Comparison of ENCODE assay signal across 24 cellular contexts in the genomic region with DNA sequence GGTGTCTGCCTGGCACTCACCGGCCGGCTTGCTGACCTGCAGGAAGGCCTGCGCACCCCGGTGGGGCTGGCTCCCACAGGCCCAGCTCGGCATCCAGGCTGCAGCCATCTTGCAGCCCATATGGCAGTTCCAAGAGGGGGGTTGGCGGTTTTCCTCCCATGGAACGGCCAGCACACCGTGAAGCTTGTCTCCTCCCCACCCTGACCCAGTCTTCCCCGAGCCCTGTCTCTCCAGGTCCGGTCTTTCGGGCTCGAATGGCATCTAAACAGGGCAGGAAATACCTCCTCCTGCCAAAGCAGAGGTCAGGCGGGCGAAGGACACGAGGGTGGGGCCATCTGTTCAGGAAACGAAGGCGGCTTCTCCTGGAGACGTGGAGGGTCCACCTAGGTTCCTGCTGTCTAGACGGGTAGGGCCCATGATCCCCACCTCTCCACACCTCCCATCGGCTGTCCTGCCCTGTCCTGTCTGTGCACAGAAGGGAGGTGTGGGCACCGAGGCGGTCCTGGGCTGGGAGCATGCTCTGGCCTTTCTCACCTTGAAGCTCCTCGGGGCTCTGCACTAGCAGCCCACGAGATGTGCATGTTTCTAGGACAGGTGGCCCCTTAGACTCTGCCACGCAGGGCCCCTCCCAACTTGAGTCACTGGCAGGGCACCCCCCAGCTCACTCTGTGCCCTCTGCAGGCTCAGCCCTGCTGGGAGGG.
DNase-seq lines count a peak whose midpoint lies in the region; ATAC-seq, FAIRE-seq and TF ChIP-seq lines count a peak whose summit lies in the region.
"Had no signal": no experiment of that assay in that cellular context is flagged by ENCODE, and none has a peak within 500 bp of the region (broad histone marks: within the 10 kb centered on the region; RNA-seq: fewer than 3 reads in every experiment).

No MANE protein-coding gene starts in this region.

- H3K4me1 ChIP-seq in K562 (replicated peaks in 1 of 2; ENCODE audit: control insufficient read depth in 2 of 2, insufficient read depth in 2 of 2, low read length in 2 of 2) (peaks cover 0 to 33% of the 10 kb centered on the region in 2 experiments; a peak in 2 of 5 replicates), osteoblast (ENCODE audit: insufficient read depth, low read length) (no peaks in the 10 kb centered on the region)
- H3K4me1 ChIP-seq: neural progenitor cell, Peyer's patch, prostate gland had no signal

- no peak for TF ChIP-seq POLR2A in K562 (conservative IDR thresholded peaks at IDR 0.05)

- H4K20me1 ChIP-seq in K562 (replicated peaks; ENCODE audit: control insufficient read depth, insufficient read depth, low read length) (peaks cover 7% of the 10 kb centered on the region), osteoblast (ENCODE audit: insufficient read depth, low read length) (peaks cover 13% of the 10 kb centered on the region)

- H3K27ac ChIP-seq in K562 (ENCODE audit: extremely low read depth, low read depth, low read length) (no peak overlapping the region), osteoblast (ENCODE audit: low read depth, low read length) (no peak overlapping the region)
- H3K27ac ChIP-seq: esophagus squamous epithelium, gastrocnemius medialis, neural progenitor cell, Peyer's patch, prostate gland had no signal

- no peak overlapping the region for H2AFZ ChIP-seq in K562 (ENCODE audit: low read depth, low read length)
- H2AFZ ChIP-seq in osteoblast (ENCODE audit: low read length) = no peak overlapping the region
- H2AFZ ChIP-seq: neural progenitor cell had no signal

- no peak for DNase-seq in activated CD4-positive, alpha-beta T cell treated with anti-CD3 and anti-CD28 coated beads for 36 hours
- no peak for DNase-seq in activated CD4-positive, alpha-beta T cell treated with anti-CD3 and anti-CD28 coated beads, Interleukin-2, amount 10 ng/mL, durations not matched to agents 7 days and 5 days
- DNase-seq in G401 (ENCODE audit: low spot score) = peak; percentile 71
- DNase-seq in K562 (ENCODE audit: extremely low read depth in 1 of 4, low spot score in 3 of 4) = no peak
- DNase-seq in osteoblast (ENCODE audit: insufficient read length, low spot score, missing footprints) = peak; percentile 34
- DNase-seq in NCI-H1092 treated with DMSO at 0.1 percent for 48 hours (lab: John Stamatoyannopoulos, UW) = no peak
- no peak for DNase-seq in SKM-1 treated with dmso at 0.1 percent for 144 hours (lab: John Stamatoyannopoulos, UW; ENCODE audit: unreplicated experiment)
- no peak for DNase-seq in DMS153 treated with DMSO at 0.1 percent for 48 hours (lab: John Stamatoyannopoulos, UW; ENCODE audit: unreplicated experiment)
- DNase-seq: 8988T; AML-193; COR-L47; effector memory CD8-positive, alpha-beta T cell; esophagus squamous epithelium; hypothalamus; NCI-H1417 treated with DMSO at 0.1 percent for 48 hours; NCI-H446; Peyer's patch; SW 1271 had no signal

- no peak for TF ChIP-seq CTCF in K562 (IDR thresholded peaks at IDR 0.05 in 2 of 3, conservative IDR thresholded peaks at IDR 0.05 in 1 of 3; ENCODE audit: insufficient read depth in 2 of 3, low read depth in 1 of 3, low read length in 3 of 3)
- TF ChIP-seq CTCF in osteoblast (IDR thresholded peaks at IDR 0.05; ENCODE audit: extremely low read depth, low read depth, low read length) = no peak

- no peak overlapping the region for H3K4me2 ChIP-seq in K562 (ENCODE audit: insufficient read depth, low read length)
- no peak overlapping the region for H3K4me2 ChIP-seq in osteoblast (ENCODE audit: insufficient read depth, low read length)
- H3K4me2 ChIP-seq: neural progenitor cell had no signal

- no peak for TF ChIP-seq EP300 in K562 (IDR thresholded peaks at IDR 0.05; ENCODE audit: low read length)

- H3K4me1 Mint-ChIP-seq in activated CD4-positive, alpha-beta T cell treated with anti-CD3 and anti-CD28 coated beads for 36 hours = no peaks in the 10 kb centered on the region
- H3K4me1 Mint-ChIP-seq in activated CD4-positive, alpha-beta T cell treated with anti-CD3 and anti-CD28 coated beads, Interleukin-2, amount 10 ng/mL, durations not matched to agents 7 days and 5 days = peaks cover 12% of the 10 kb centered on the region
- H3K4me1 Mint-ChIP-seq: neural progenitor cell had no signal

- H3K36me3 ChIP-seq in K562 (ENCODE audit: control insufficient read depth, insufficient read depth, low read length) = peaks cover 19% of the 10 kb centered on the region
- peaks cover 16% of the 10 kb centered on the region for H3K36me3 ChIP-seq in osteoblast (ENCODE audit: insufficient read depth, low read length)
- H3K36me3 ChIP-seq: neural progenitor cell had no signal

- H3K4me3 ChIP-seq in K562 = no peak overlapping the region
- H3K4me3 ChIP-seq in osteoblast (ENCODE audit: insufficient read depth, low read length) = no peak overlapping the region
- H3K4me3 ChIP-seq: esophagus squamous epithelium, gastrocnemius medialis, lung, neural progenitor cell, Peyer's patch, prostate gland had no signal

- no peaks in the 10 kb centered on the region for H3K9me1 ChIP-seq in K562 (ENCODE audit: control insufficient read depth, insufficient read depth, low read length)

- H3K9me3 Mint-ChIP-seq in activated CD4-positive, alpha-beta T cell treated with anti-CD3 and anti-CD28 coated beads for 36 hours (ENCODE audit: low read depth) = peaks cover 2% of the 10 kb centered on the region
- peaks cover 19% of the 10 kb centered on the region for H3K9me3 Mint-ChIP-seq in activated CD4-positive, alpha-beta T cell treated with anti-CD3 and anti-CD28 coated beads, Interleukin-2, amount 10 ng/mL, durations not matched to agents 7 days and 5 days

- no TSS peak for BruUV-seq in K562 (replicated peaks; lab: Mats Ljungman, UMichigan)

- CTCF ChIA-PET in activated CD4-positive, alpha-beta T cell treated with anti-CD3 and anti-CD28 coated beads for 36 hours (lab: Charles Lee) = interaction anchor here (0.7 kb wide), 1 partner anchor 907 kb away, joined by 3 read pairs; no protein-coding TSS in a partner anchor
- CTCF ChIA-PET in activated CD4-positive, alpha-beta T cell treated with anti-CD3 and anti-CD28 coated beads, Interleukin-2, amount 10 ng/mL, durations not matched to agents 7 days and 5 days (lab: Charles Lee) = interaction anchor here (1.4 kb wide), 1 partner anchor 14 kb away, joined by 3 read pairs; no protein-coding TSS in a partner anchor
- CTCF ChIA-PET in K562 (lab: Yijun Ruan, JAX; ENCODE audit: low intra/inter-chr PET ratio) = no interaction called here

- no peaks in the 10 kb centered on the region for H3K9me3 ChIP-seq in K562 (replicated peaks; ENCODE audit: control insufficient read depth, insufficient read depth, low read depth, low read length)
- no peaks in the 10 kb centered on the region for H3K9me3 ChIP-seq in osteoblast (ENCODE audit: low read depth, low read length)
- H3K9me3 ChIP-seq: esophagus squamous epithelium, gastrocnemius medialis, Peyer's patch, prostate gland had no signal

- H3K36me3 Mint-ChIP-seq in activated CD4-positive, alpha-beta T cell treated with anti-CD3 and anti-CD28 coated beads for 36 hours (ENCODE audit: low read depth) = peaks cover 13% of the 10 kb centered on the region
- peaks cover 15% of the 10 kb centered on the region for H3K36me3 Mint-ChIP-seq in activated CD4-positive, alpha-beta T cell treated with anti-CD3 and anti-CD28 coated beads, Interleukin-2, amount 10 ng/mL, durations not matched to agents 7 days and 5 days (ENCODE audit: low read depth)

- intact Hi-C loops in activated CD4-positive, alpha-beta T cell treated with anti-CD3 and anti-CD28 coated beads for 36 hours (cut with DNase I, micrococcal nuclease) = no loop called here
- intact Hi-C loops in K562 (cut with micrococcal nuclease) = no loop called here

- no peak for TF ChIP-seq RAD21 in K562 (CRISPR knock-in tag; conservative IDR thresholded peaks at IDR 0.05 in 1 of 2, IDR thresholded peaks at IDR 0.05 in 1 of 2)

- POLR2A ChIA-PET in activated CD4-positive, alpha-beta T cell treated with anti-CD3 and anti-CD28 coated beads for 36 hours (lab: Charles Lee) = no interaction called here
- POLR2A ChIA-PET in activated CD4-positive, alpha-beta T cell treated with anti-CD3 and anti-CD28 coated beads, Interleukin-2, amount 10 ng/mL, durations not matched to agents 7 days and 5 days (lab: Charles Lee) = no interaction called here
- POLR2A ChIA-PET in K562 (lab: Yijun Ruan, JAX) = interaction anchor here (0.8 to 1.3 kb wide), 4 partner anchors 10 to 28 kb away, joined by 3 to 6 read pairs (median 4); no protein-coding TSS in a partner anchor

- no peaks in the 10 kb centered on the region for H3K27me3 ChIP-seq in K562 (ENCODE audit: control insufficient read depth in 2 of 2, insufficient read depth in 2 of 2, low read length in 2 of 2)
- no peaks in the 10 kb centered on the region for H3K27me3 ChIP-seq in osteoblast (ENCODE audit: insufficient read depth, low read length)
- H3K27me3 ChIP-seq: esophagus squamous epithelium, gastrocnemius medialis, neural progenitor cell, Peyer's patch had no signal

- no peak overlapping the region for H3K4me3 Mint-ChIP-seq in activated CD4-positive, alpha-beta T cell treated with anti-CD3 and anti-CD28 coated beads for 36 hours
- H3K4me3 Mint-ChIP-seq in activated CD4-positive, alpha-beta T cell treated with anti-CD3 and anti-CD28 coated beads, Interleukin-2, amount 10 ng/mL, durations not matched to agents 7 days and 5 days = no peak overlapping the region
- H3K4me3 Mint-ChIP-seq: effector memory CD8-positive, alpha-beta T cell; neural progenitor cell had no signal

- 69% methylated on average over 21 of the region's 25 CpGs for WGBS in K562 (ENCODE audit: insufficient coverage, low coverage, missing lambda C conversion rate)

- no peaks in the 10 kb centered on the region for H3K79me2 ChIP-seq in K562 (ENCODE audit: control insufficient read depth, insufficient read depth, low read length)
- no peaks in the 10 kb centered on the region for H3K79me2 ChIP-seq in osteoblast (ENCODE audit: insufficient read depth, low read length)

- in situ Hi-C loops in G401 (cut with HindIII; ENCODE audit: low sequenced_read_pairs) = loop anchor here (10.0 kb wide), 1 partner anchor 62 kb away; no protein-coding TSS in a partner anchor
- in situ Hi-C loops in K562 (cut with MboI) = no loop called here

- no peak overlapping the region for H3K27ac Mint-ChIP-seq in activated CD4-positive, alpha-beta T cell treated with anti-CD3 and anti-CD28 coated beads for 36 hours
- H3K27ac Mint-ChIP-seq in activated CD4-positive, alpha-beta T cell treated with anti-CD3 and anti-CD28 coated beads, Interleukin-2, amount 10 ng/mL, durations not matched to agents 7 days and 5 days = no peak overlapping the region
- H3K27ac Mint-ChIP-seq: activated T-helper 2 cell treated with anti-CD3 and anti-CD28 coated beads, Interferon-gamma antibody, Interleukin-2, Interleukin-4, amounts not matched to agents 10 μg/mL and 5 μg/mL and 100 μg/mL, durations not matched to agents 14 hours and 24 hours and 36 hours; neural progenitor cell had no signal

- ATAC-seq in activated CD4-positive, alpha-beta T cell treated with anti-CD3 and anti-CD28 coated beads for 36 hours = peak; percentile 14
- no peak; the same call in 2 of the 3 replicates for ATAC-seq in K562
- ATAC-seq: gastrocnemius medialis had no signal

- FAIRE-seq in K562 (lab: Jason Lieb, UNC) = no peak
- FAIRE-seq: islet of Langerhans had no signal

- H3K27me3 Mint-ChIP-seq in activated CD4-positive, alpha-beta T cell treated with anti-CD3 and anti-CD28 coated beads for 36 hours = no peaks in the 10 kb centered on the region
- no peaks in the 10 kb centered on the region for H3K27me3 Mint-ChIP-seq in activated CD4-positive, alpha-beta T cell treated with anti-CD3 and anti-CD28 coated beads, Interleukin-2, amount 10 ng/mL, durations not matched to agents 7 days and 5 days
- H3K27me3 Mint-ChIP-seq: effector memory CD8-positive, alpha-beta T cell had no signal

- H3K9ac ChIP-seq in K562 (ENCODE audit: insufficient read depth in 1 of 2, low read depth in 2 of 2, low read length in 2 of 2) = no peak overlapping the region
- H3K9ac ChIP-seq: neural progenitor cell had no signal

Comparison
In these comparisons a context has a peak if more than half of its experiments do, and no peak if none do; other contexts are left out.
1. DNase-seq: peak in G401 (single experiment) and osteoblast (single experiment); none in activated CD4-positive, alpha-beta T cell treated with anti-CD3 and anti-CD28 coated beads for 36 hours (single experiment), activated CD4-positive, alpha-beta T cell treated with anti-CD3 and anti-CD28 coated beads, Interleukin-2, amount 10 ng/mL, durations not matched to agents 7 days and 5 days (single experiment), K562 (0 of 4), NCI-H1092 treated with DMSO at 0.1 percent for 48 hours (single experiment), SKM-1 treated with dmso at 0.1 percent for 144 hours (single experiment) and DMS153 treated with DMSO at 0.1 percent for 48 hours (single experiment).